In genomic region chr2:215920244-215921100, GRCh38 we compare ENCODE assay signal across 8 cellular contexts.
A peak's percentile ranks its signal among the peaks of the same experiment; 100 is the strongest.
DNase-seq lines count a peak whose midpoint lies in the region; ATAC-seq, FAIRE-seq and TF ChIP-seq lines count a peak whose summit lies in the region.

No MANE protein-coding gene starts in this region.

- TF ChIP-seq CTCF in foreskin fibroblast (IDR thresholded peaks at IDR 0.05; ENCODE audit: low read depth, low read length), result peak; percentile 65
- no peak for TF ChIP-seq CTCF in omental fat pad (IDR thresholded peaks at IDR 0.05)

- in situ Hi-C loops in G401 (cut with HindIII; ENCODE audit: low sequenced_read_pairs), result no loop called here

- FAIRE-seq in urothelium cell line (lab: Jason Lieb, UNC), result no peak

- H3K4me3 ChIP-seq in foreskin fibroblast (ENCODE audit: low read depth in 1 of 2, low read length in 2 of 2), result no peak overlapping the region

- DNase-seq in G401 (ENCODE audit: low spot score) (peak; percentile 67), HuH-7.5 (ENCODE audit: low spot score) (peak; percentile 18), OCI-M1 (lab: John Stamatoyannopoulos, UW) (peak; percentile 79), activated T-helper 1 cell treated with Interleukin-2 at 50 U/mL for 16 hours (ENCODE audit: low read depth) (peak; percentile 9), foreskin fibroblast (peak; percentile 80 to 94), omental fat pad (ENCODE audit: low spot score) (no peak), urothelium cell line (ENCODE audit: low spot score) (peak; percentile 59)

- ATAC-seq in GM21717 (IDR thresholded peaks at IDR 0.05; ENCODE audit: unreplicated experiment) (peak; percentile 50), omental fat pad (ENCODE audit: low FRiP score) (peak; percentile 85)
